23 cellular contexts compared by ENCODE assay signal in the genomic region with DNA sequence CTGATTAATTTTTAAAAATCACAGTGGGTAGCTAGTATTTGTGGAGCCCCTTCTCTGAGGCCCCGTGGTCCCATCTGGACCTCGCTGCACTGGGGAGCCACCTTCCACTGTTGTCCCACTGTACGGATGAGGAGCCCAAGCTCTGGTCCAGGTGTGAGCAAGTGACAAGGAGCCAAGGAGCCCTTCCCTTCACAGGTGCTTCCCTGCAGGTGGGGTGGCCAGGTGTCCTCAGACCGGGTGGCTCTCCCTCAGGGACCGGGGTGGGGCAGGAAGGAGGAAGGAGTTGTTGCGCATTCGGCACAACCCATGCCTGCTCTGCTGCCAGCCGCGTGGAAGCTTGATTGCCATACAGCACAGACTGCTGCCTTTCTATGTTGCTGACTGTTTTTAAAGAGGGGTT. TPM values are rescaled to one million over a fixed set of nuclear protein-coding genes. Genes with fewer than 3 reads are reported as not detected.
DNase-seq lines count a peak whose midpoint lies in the region; ATAC-seq lines count a peak whose summit lies in the region.
"Had no signal": no experiment of that assay in that cellular context is flagged by ENCODE, and none has a peak within 500 bp of the region (broad histone marks: within the 10 kb centered on the region; RNA-seq: fewer than 3 reads in every experiment).

No MANE protein-coding gene starts in this region.

- H3K4me3 ChIP-seq in H7 (ENCODE audit: insufficient read depth, low read depth, low read length): no peak overlapping the region

- H3K27me3 ChIP-seq in H7 (ENCODE audit: control insufficient read depth, insufficient read depth, low read length): no peaks in the 10 kb centered on the region

- intact Hi-C loops in posterior vena cava (cut with DNase I): no loop called here

- H3K36me3 ChIP-seq in H7 (replicated peaks; ENCODE audit: control insufficient read depth, insufficient read depth, low read length): no peaks in the 10 kb centered on the region
- H3K36me3 ChIP-seq: brain microvascular endothelial cell had no signal

- ATAC-seq in esophagus mucosa: peak; percentile 38
- ATAC-seq: activated CD4-positive, alpha-beta T cell treated with anti-CD3 and anti-CD28 coated beads for 36 hours; foreskin keratinocyte had no signal

- peak; percentile 20 for DNase-seq in DMS53 (lab: John Stamatoyannopoulos, UW)
- no peak for DNase-seq in DMS53 treated with DMSO at 0.1 percent for 48 hours (lab: John Stamatoyannopoulos, UW; ENCODE audit: unreplicated experiment)
- DNase-seq in H7: peak; percentile 30
- peak; percentile 63 for DNase-seq in posterior vena cava (ENCODE audit: low spot score)
- no peak for DNase-seq in DMS79 (lab: John Stamatoyannopoulos, UW)
- no peak for DNase-seq in activated CD8-positive, alpha-beta memory T cell treated with anti-CD3 and anti-CD28 coated beads, Interleukin-2, amount 50 U/mL, for 4 hours
- DNase-seq in NCI-H748 treated with DMSO at 0.1 percent for 48 hours (lab: John Stamatoyannopoulos, UW): no peak
- DNase-seq: 8988T; activated CD4-positive, alpha-beta T cell treated with anti-CD3 and anti-CD28 coated beads for 36 hours; activated naive CD4-positive, alpha-beta T cell; activated T-cell treated with anti-CD3 and anti-CD28 coated beads, Interleukin-2, amount 50 U/mL, for 1 hour; brain microvascular endothelial cell; CD4-positive, alpha-beta memory T cell; effector CD8-positive, alpha-beta T cell; foreskin keratinocyte; NCI-H1048; NCI-H2029 treated with DMSO at 0.1 percent for 48 hours; NCI-H510A treated with DMSO at 0.1 percent for 48 hours had no signal

RNA-seq across cellular contexts. Expression of a gene that starts 10.4 kb away (rescaled TPM):
- 28.4 and 36.0 TPM in 2 replicates for total RNA-seq in H7 (2014; rRNA removed; shearing (Covaris generic))
- total RNA-seq in esophagus mucosa: 31.3 TPM
- total RNA-seq in posterior vena cava: 10 to 100 TPM; 22.9 to 29.8 TPM
- total RNA-seq: CD4-positive, alpha-beta memory T cell; T-helper 1 cell treated with Interleukin-12 subunit alpha and Interleukin-12 subunit beta and Interleukin-4 antibody, amounts not matched to agents 30 ng/mL and 1 ng/mL, for 36 hours had no signal

RNA-seq across cellular contexts. Expression of a gene that starts 19.5 kb away (rescaled TPM):
- total RNA-seq in H7 (2014; rRNA removed; shearing (Covaris generic)): 3.7 and 7.3 TPM in 2 replicates
- total RNA-seq in esophagus mucosa: 2.0 TPM
- total RNA-seq in posterior vena cava: under 1 TPM in 1 of 2 donors, not detected in 1; 0.83 TPM
- total RNA-seq: activated CD4-positive, alpha-beta T cell treated with anti-CD3 and anti-CD28 coated beads for 36 hours; CD4-positive, alpha-beta memory T cell; RPMI7951; T-helper 1 cell treated with Interleukin-12 subunit alpha and Interleukin-12 subunit beta and Interleukin-4 antibody, amounts not matched to agents 30 ng/mL and 1 ng/mL, for 36 hours had no signal

RNA-seq across cellular contexts. Expression of a gene that starts 56.7 kb away (rescaled TPM):
- 6.2 and 6.7 TPM in 2 replicates for total RNA-seq in H7 (2014; rRNA removed; shearing (Covaris generic))
- total RNA-seq in esophagus mucosa (1.1 TPM), posterior vena cava (1 to 10 TPM; 7.5 to 8.1 TPM)
- total RNA-seq: activated CD4-positive, alpha-beta T cell treated with anti-CD3 and anti-CD28 coated beads for 36 hours; CD4-positive, alpha-beta memory T cell; H4; mononuclear cell; RPMI7951; T-helper 1 cell treated with Interleukin-12 subunit alpha and Interleukin-12 subunit beta and Interleukin-4 antibody, amounts not matched to agents 30 ng/mL and 1 ng/mL, for 36 hours had no signal

Comparison
In these comparisons a context has a peak if more than half of its experiments do, and no peak if none do; other contexts are left out.
1. DNase-seq: peak in DMS53 (single experiment), H7 (single experiment) and posterior vena cava (single experiment); none in DMS53 treated with DMSO at 0.1 percent for 48 hours (single experiment), DMS79 (single experiment), activated CD8-positive, alpha-beta memory T cell treated with anti-CD3 and anti-CD28 coated beads, Interleukin-2, amount 50 U/mL, for 4 hours (single experiment) and NCI-H748 treated with DMSO at 0.1 percent for 48 hours (single experiment).